9 cellular contexts compared by ENCODE assay signal in the genomic region with DNA sequence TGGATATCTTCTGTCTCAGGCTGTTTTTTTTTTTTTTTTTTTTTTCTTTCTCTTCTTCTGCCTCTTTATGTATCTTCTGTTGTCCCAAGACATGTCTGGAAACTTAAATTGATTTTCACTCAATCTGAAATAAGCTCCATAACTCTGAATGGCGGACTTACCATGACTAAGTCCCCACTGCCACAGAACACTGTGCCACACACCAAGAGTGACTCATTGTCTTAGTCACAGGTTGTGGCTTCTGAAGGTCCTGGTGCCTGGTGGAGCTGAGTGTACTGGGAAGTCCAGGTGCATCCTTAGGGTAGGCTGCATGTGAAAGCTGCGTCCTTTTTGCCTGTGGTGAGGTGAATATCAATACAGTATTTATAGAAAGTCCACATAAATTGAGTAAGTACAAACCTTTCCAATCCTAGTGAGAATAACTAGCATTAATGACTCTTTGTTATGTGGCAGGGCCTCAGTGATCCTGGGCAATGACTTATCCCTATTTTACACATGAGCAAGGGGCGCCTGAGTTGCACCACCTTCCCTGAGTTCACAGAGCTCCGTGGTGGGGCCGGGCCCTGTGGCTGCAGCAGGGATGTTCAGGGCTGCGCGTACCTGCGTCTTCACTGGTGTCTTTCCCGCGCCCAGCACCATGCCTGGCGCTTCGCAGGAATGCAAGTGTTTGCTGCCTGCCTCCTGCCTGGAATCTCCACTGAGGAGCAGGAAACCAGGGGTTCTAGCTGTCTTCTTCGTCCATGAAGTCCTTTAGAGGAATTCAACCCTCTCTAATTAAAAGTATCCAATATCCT. TPM values are rescaled to one million over a fixed set of nuclear protein-coding genes. Genes with fewer than 3 reads are reported as not detected.
A peak's percentile ranks its signal among the peaks of the same experiment; 100 is the strongest.
DNase-seq lines count a peak whose midpoint lies in the region; ATAC-seq and TF ChIP-seq lines count a peak whose summit lies in the region.
"Had no signal": no experiment of that assay in that cellular context is flagged by ENCODE, and none has a peak within 500 bp of the region (broad histone marks: within the 10 kb centered on the region; RNA-seq: fewer than 3 reads in every experiment).

No MANE protein-coding gene starts in this region.

- CTCF ChIA-PET in PC-3 (lab: Charles Lee): interaction anchor here (0.6 kb wide), 3 partner anchors 18 to 219 kb away, joined by 3 to 14 read pairs (median 4); no protein-coding TSS in a partner anchor

- H3K9me3 ChIP-seq in PC-3 (ENCODE audit: low read length): no peaks in the 10 kb centered on the region

- no peaks in the 10 kb centered on the region for H3K9me2 ChIP-seq in PC-3 (replicated peaks; ENCODE audit: low read length)

- TF ChIP-seq CTCF in PC-3 (conservative IDR thresholded peaks at IDR 0.05; ENCODE audit: low read depth, low read length): no peak
- no peak for TF ChIP-seq CTCF in retinal pigment epithelial cell (conservative IDR thresholded peaks at IDR 0.05; ENCODE audit: low read depth, low read length)

- no peaks in the 10 kb centered on the region for H3K36me3 ChIP-seq in PC-3 (ENCODE audit: low read depth, low read length)

- DNase-seq in EL (peak; percentile 80), PC-3 (peak; percentile 83), astrocyte of the hippocampus (ENCODE audit: low read depth, low spot score) (peak; percentile 87), retinal pigment epithelial cell (ENCODE audit: low read depth) (peak; percentile 87), iPS-NIHi11 (ENCODE audit: low spot score) (no peak), DMS 273 (lab: John Stamatoyannopoulos, UW; ENCODE audit: unreplicated experiment) (no peak)

- BruUV-seq in PC-3 (replicated peaks; lab: Mats Ljungman, UMichigan): TSS peak; percentile 5

- peaks cover 28% of the 10 kb centered on the region for H3K4me1 ChIP-seq in PC-3 (ENCODE audit: insufficient read depth, low read length)

- 0 out of 2 replicates have a peak, but pooled peaks cover 13% of the 10 kb centered on the region for H4K20me1 ChIP-seq in PC-3 (ENCODE audit: low read length)

- ATAC-seq in PC-3 (peak; percentile 72), HG03139 (IDR thresholded peaks at IDR 0.05; ENCODE audit: unreplicated experiment) (no peak), GM18873 (IDR thresholded peaks at IDR 0.05; ENCODE audit: low FRiP score, unreplicated experiment) (no peak)

- no peaks in the 10 kb centered on the region for H3K27me3 ChIP-seq in PC-3 (ENCODE audit: low read length)

- H3K4me2 ChIP-seq in PC-3 (ENCODE audit: low read length): peak overlapping the region; percentile 50
- H3K4me2 ChIP-seq: KMS-11 had no signal

- POLR2A ChIA-PET in PC-3 (lab: Charles Lee; ENCODE audit: unreplicated experiment): no interaction called here

- H3K4me3 ChIP-seq in PC-3 (ENCODE audit: low read length): no peak overlapping the region
- no peak overlapping the region for H3K4me3 ChIP-seq in retinal pigment epithelial cell (ENCODE audit: low read length)

- peak overlapping the region; percentile 58 for H3K27ac ChIP-seq in PC-3 (ENCODE audit: low read length)
- H3K27ac ChIP-seq: KMS-11 had no signal

- H3F3A ChIP-seq in PC-3 (ENCODE audit: low read length, unreplicated experiment): no peaks in the 10 kb centered on the region

- H3K9ac ChIP-seq in PC-3 (ENCODE audit: low read length): no peak overlapping the region
- H3K9ac ChIP-seq: KMS-11 had no signal

- peaks cover 87% of the 10 kb centered on the region for H3K79me2 ChIP-seq in PC-3 (ENCODE audit: low read length)

- intact Hi-C loops in PC-3 (cut with micrococcal nuclease): loop anchor here (2.0 kb wide), 1 partner anchor 23 kb away; no protein-coding TSS in a partner anchor

- no peak overlapping the region for H2AFZ ChIP-seq in PC-3 (ENCODE audit: low read length)

RNA-seq across cellular contexts. Expression of gene PFKP, which starts 4.3 kb away (rescaled TPM):
- total RNA-seq in PC-3 (2014; rRNA removed): 140 and 172 TPM in 2 replicates

Comparison
In these comparisons a context has a peak if more than half of its experiments do, and no peak if none do; other contexts are left out.
1. DNase-seq: peak in EL (single experiment), PC-3 (single experiment), astrocyte of the hippocampus (single experiment) and retinal pigment epithelial cell (single experiment); none in iPS-NIHi11 (single experiment) and DMS 273 (single experiment).